Comparison of ENCODE assay signal across 7 cellular contexts in the genomic region with DNA sequence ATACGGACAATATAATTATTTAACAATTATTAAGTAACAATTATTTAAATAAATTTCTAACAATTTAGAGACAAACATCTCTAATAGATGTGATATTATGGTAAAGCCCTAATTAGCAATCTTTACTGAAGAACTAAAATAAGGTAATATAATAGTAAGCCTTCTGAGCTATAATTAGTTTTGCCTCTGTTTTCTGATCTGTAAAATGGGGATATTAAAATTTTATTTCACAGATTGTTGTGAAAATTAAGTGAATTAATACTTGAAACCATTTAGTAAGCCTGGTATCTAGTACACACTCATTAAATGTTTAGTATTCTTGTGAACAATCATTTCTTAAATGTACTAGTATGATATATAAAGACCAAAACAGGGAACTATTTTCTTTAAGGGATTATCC.
"Had no signal": no experiment of that assay in that cellular context is flagged by ENCODE, and none has a peak within 500 bp of the region (broad histone marks: within the 10 kb centered on the region; RNA-seq: fewer than 3 reads in every experiment).

No MANE protein-coding gene starts in this region.

- DNase-seq: GDM1, GF-D8 had no signal

- ATAC-seq: GM12878 had no signal

- H3K4me3 ChIP-seq: GM12878 had no signal

- FAIRE-seq: GM12878, GM12891, GM12892, GM18507, GM19239 had no signal
